Comparison of ENCODE assay signal across 14 cellular contexts in genomic region chr16:22172642-22173041, GRCh38. TPM values are rescaled to one million over a fixed set of nuclear protein-coding genes. Genes with fewer than 3 reads are reported as not detected.
"Had no signal": no experiment of that assay in that cellular context is flagged by ENCODE, and none has a peak within 500 bp of the region (broad histone marks: within the 10 kb centered on the region; RNA-seq: fewer than 3 reads in every experiment).

No MANE protein-coding gene starts in this region.

RNA-seq across cellular contexts. Expression of gene SDR42E2, which starts 10.3 kb away (rescaled TPM):
- total RNA-seq: hepatocyte, kidney, kidney epithelial cell, left cardiac atrium, left colon, left lobe of liver, left ventricle myocardium superior, liver, lower leg skin, mammary epithelial cell, mesenteric fat pad, mucosa of descending colon, myocyte had no signal
- polyA plus RNA-seq: hepatocyte, keratinocyte, mammary epithelial cell had no signal
